In genomic region chr4:144968606-144969005, GRCh38 we compare ENCODE assay signal across 25 cellular contexts.
DNase-seq lines count a peak whose midpoint lies in the region; ATAC-seq, FAIRE-seq and TF ChIP-seq lines count a peak whose summit lies in the region.
"Had no signal": no experiment of that assay in that cellular context is flagged by ENCODE, and none has a peak within 500 bp of the region (broad histone marks: within the 10 kb centered on the region; RNA-seq: fewer than 3 reads in every experiment).

No MANE protein-coding gene starts in this region.

- H2AK5ac ChIP-seq in trophoblast cell (ENCODE audit: low read length) = no peak overlapping the region

- H3K4me1 ChIP-seq in breast epithelium (no peaks in the 10 kb centered on the region), astrocyte (ENCODE audit: insufficient read depth, low read length) (no peaks in the 10 kb centered on the region), trophoblast cell (ENCODE audit: control insufficient read depth in 1 of 2, insufficient read depth in 2 of 2, low read length in 2 of 2) (no peaks in the 10 kb centered on the region)
- H3K4me1 ChIP-seq: A549, BE2C had no signal

- no peak overlapping the region for H2BK5ac ChIP-seq in trophoblast cell (ENCODE audit: low read depth, low read length, poor library complexity)

- no peak overlapping the region for H3K27ac ChIP-seq in breast epithelium
- H3K27ac ChIP-seq in astrocyte (ENCODE audit: low read depth, low read length) = no peak overlapping the region
- H3K27ac ChIP-seq in trophoblast cell (ENCODE audit: low read depth, low read length) = no peak overlapping the region
- H3K27ac ChIP-seq: A549; BLaER1 treated with 17β-estradiol and CSF1 and Interleukin-3, amounts not matched to agents 10 nM and 100 nM; GM23248 had no signal

- H3K4me3 Mint-ChIP-seq in MCF 10A (ENCODE audit: unreplicated experiment) = no peak overlapping the region
- H3K4me3 Mint-ChIP-seq in astrocyte (ENCODE audit: unreplicated experiment) = no peak overlapping the region
- H3K4me3 Mint-ChIP-seq: CD14-positive monocyte; CD4-positive, alpha-beta T cell; CD8-positive, alpha-beta memory T cell had no signal

- H3K79me1 ChIP-seq in trophoblast cell (ENCODE audit: low read length) = no peaks in the 10 kb centered on the region

- no peak for ATAC-seq in HG02938 (IDR thresholded peaks at IDR 0.05; ENCODE audit: unreplicated experiment)
- ATAC-seq: A549 had no signal

- H3K4me1 Mint-ChIP-seq in MCF 10A (ENCODE audit: insufficient read depth, unreplicated experiment) = peaks cover 11% of the 10 kb centered on the region
- H3K4me1 Mint-ChIP-seq in astrocyte (ENCODE audit: low read depth, unreplicated experiment) = peaks cover 1% of the 10 kb centered on the region
- H3K4me1 Mint-ChIP-seq: CD14-positive monocyte had no signal

- H3K79me2 ChIP-seq in astrocyte (ENCODE audit: insufficient read depth, low read length) (no peaks in the 10 kb centered on the region), trophoblast cell (ENCODE audit: control insufficient read depth, insufficient read depth, low read length, poor library complexity) (no peaks in the 10 kb centered on the region)

- H3K9me3 Mint-ChIP-seq in MCF 10A (ENCODE audit: unreplicated experiment) (no peaks in the 10 kb centered on the region), astrocyte (ENCODE audit: unreplicated experiment) (peaks cover 3% of the 10 kb centered on the region)
- H3K9me3 Mint-ChIP-seq: CD4-positive, alpha-beta T cell had no signal

- H3K4me2 ChIP-seq in astrocyte (ENCODE audit: low read length) = no peak overlapping the region
- no peak overlapping the region for H3K4me2 ChIP-seq in trophoblast cell (ENCODE audit: low read length)
- H3K4me2 ChIP-seq: A549; BLaER1 treated with 17β-estradiol and CSF1 and Interleukin-3, amounts not matched to agents 10 nM and 100 nM had no signal

- no peak for DNase-seq in MCF 10A (ENCODE audit: unreplicated experiment)
- no peak for DNase-seq in breast epithelium (ENCODE audit: low spot score in 2 of 2)
- DNase-seq in astrocyte (ENCODE audit: low read depth) = no peak
- DNase-seq in trophoblast cell = peak; percentile 31 to 75
- no peak for DNase-seq in NCI-H1048 (lab: John Stamatoyannopoulos, UW)
- DNase-seq: 8988T; ACHN; AML-193; BE2C; CD4-positive, alpha-beta T cell; CD8-positive, alpha-beta memory T cell; DMS 273 treated with DMSO at 0.1 percent for 48 hours; DMS79; EL; GF-D8; GM23248; H7; HCEC 1CT had no signal

- no peak overlapping the region for H4K12ac ChIP-seq in trophoblast cell (ENCODE audit: low read depth, low read length)

- H4K91ac ChIP-seq in trophoblast cell (ENCODE audit: low read depth, low read length) = no peak overlapping the region

- POLR2A ChIA-PET in MCF 10A (lab: Yijun Ruan, JAX) = no interaction called here

- H3K23ac ChIP-seq in trophoblast cell (ENCODE audit: low read length) = no peak overlapping the region

- H3K27me3 ChIP-seq in breast epithelium (no peaks in the 10 kb centered on the region), astrocyte (ENCODE audit: insufficient read depth, low read length) (no peaks in the 10 kb centered on the region), trophoblast cell (ENCODE audit: insufficient read depth, low read length) (no peaks in the 10 kb centered on the region)
- H3K27me3 ChIP-seq: BE2C; BLaER1 treated with 17β-estradiol and CSF1 and Interleukin-3, amounts not matched to agents 10 nM and 100 nM had no signal

- no peak for TF ChIP-seq POLR2A in breast epithelium (IDR thresholded peaks at IDR 0.05)

- H3K27me3 Mint-ChIP-seq in MCF 10A (ENCODE audit: insufficient read depth, unreplicated experiment) (no peaks in the 10 kb centered on the region), astrocyte (ENCODE audit: low read depth, unreplicated experiment) (no peaks in the 10 kb centered on the region)
- H3K27me3 Mint-ChIP-seq: CD4-positive, alpha-beta T cell; CD8-positive, alpha-beta memory T cell had no signal

- H2BK12ac ChIP-seq in trophoblast cell (ENCODE audit: low read length) = no peak overlapping the region

- no peak overlapping the region for H3K4ac ChIP-seq in trophoblast cell (ENCODE audit: low read depth, low read length)

- H4K8ac ChIP-seq in trophoblast cell (ENCODE audit: low read depth, low read length) = no peak overlapping the region

- H3K27ac Mint-ChIP-seq in MCF 10A (ENCODE audit: low read depth, unreplicated experiment) = peak overlapping the region; percentile 4
- no peak overlapping the region for H3K27ac Mint-ChIP-seq in astrocyte (ENCODE audit: unreplicated experiment)
- H3K27ac Mint-ChIP-seq: CD14-positive monocyte; CD4-positive, alpha-beta T cell had no signal

- WGBS in trophoblast cell (ENCODE audit: extremely low coverage, insufficient coverage, insufficient read length) = no CpG with 5 or more reads among the region's 3 CpGs

- H3K36me3 Mint-ChIP-seq in MCF 10A (ENCODE audit: insufficient read depth, unreplicated experiment) = no peaks in the 10 kb centered on the region
- no peaks in the 10 kb centered on the region for H3K36me3 Mint-ChIP-seq in astrocyte (ENCODE audit: low read depth, unreplicated experiment)
- H3K36me3 Mint-ChIP-seq: CD14-positive monocyte; CD8-positive, alpha-beta memory T cell had no signal

- H3K9me3 ChIP-seq in breast epithelium (no peaks in the 10 kb centered on the region), astrocyte (ENCODE audit: insufficient read depth, low read depth, low read length) (no peaks in the 10 kb centered on the region), trophoblast cell (ENCODE audit: insufficient read depth, low read depth, low read length) (no peaks in the 10 kb centered on the region)
- H3K9me3 ChIP-seq: A549; BE2C; BLaER1 treated with 17β-estradiol and CSF1 and Interleukin-3, amounts not matched to agents 10 nM and 100 nM had no signal

- H3K9ac ChIP-seq in astrocyte (ENCODE audit: low read length) = no peak overlapping the region
- H3K9ac ChIP-seq in trophoblast cell (ENCODE audit: low read length) = no peak overlapping the region
- H3K9ac ChIP-seq: BLaER1 treated with 17β-estradiol and CSF1 and Interleukin-3, amounts not matched to agents 10 nM and 100 nM; GM23248 had no signal

- H2BK120ac ChIP-seq in trophoblast cell (ENCODE audit: insufficient read depth, low read length, poor library complexity) = no peak overlapping the region

- FAIRE-seq in astrocyte (lab: Jason Lieb, UNC) = peak; percentile 34
- FAIRE-seq: A549, D721Med, GM12892, H1 had no signal

- H3K18ac ChIP-seq in trophoblast cell (ENCODE audit: low read length) = no peak overlapping the region

- H3K36me3 ChIP-seq in breast epithelium = no peaks in the 10 kb centered on the region
- no peaks in the 10 kb centered on the region for H3K36me3 ChIP-seq in astrocyte (ENCODE audit: insufficient read depth, low read length)
- no peaks in the 10 kb centered on the region for H3K36me3 ChIP-seq in trophoblast cell (ENCODE audit: control insufficient read depth in 1 of 2, insufficient read depth in 2 of 2, low read length in 2 of 2)
- H3K36me3 ChIP-seq: BE2C; BLaER1 treated with 17β-estradiol and CSF1 and Interleukin-3, amounts not matched to agents 10 nM and 100 nM had no signal

- intact Hi-C loops in MCF 10A (cut with micrococcal nuclease) (no loop called here), breast epithelium (cut with DNase I; ENCODE audit: low total_unique reads) (no loop called here)

- TF ChIP-seq CTCF in MCF 10A (IDR thresholded peaks at IDR 0.05; ENCODE audit: unreplicated experiment) (no peak), breast epithelium (IDR thresholded peaks at IDR 0.05) (no peak), astrocyte (IDR thresholded peaks at IDR 0.05; ENCODE audit: insufficient read depth, low read depth, low read length) (no peak)

- H2AFZ ChIP-seq in astrocyte (ENCODE audit: low read depth, low read length) (no peak overlapping the region), trophoblast cell (ENCODE audit: insufficient read depth, low read length, poor library complexity) (no peak overlapping the region)
- H2AFZ ChIP-seq: GM23248 had no signal

- CTCF ChIA-PET in MCF 10A (lab: Yijun Ruan, JAX) = no interaction called here

- H3K14ac ChIP-seq in trophoblast cell (ENCODE audit: low read length) = no peak overlapping the region

- no TSS peak for BruUV-seq in MCF 10A (replicated peaks; lab: Mats Ljungman, UMichigan)

- H4K20me1 ChIP-seq in astrocyte (ENCODE audit: insufficient read depth, low read length) = no peaks in the 10 kb centered on the region
- H4K20me1 ChIP-seq: BLaER1 treated with 17β-estradiol and CSF1 and Interleukin-3, amounts not matched to agents 10 nM and 100 nM had no signal

- no peak overlapping the region for H3K4me3 ChIP-seq in breast epithelium
- no peak overlapping the region for H3K4me3 ChIP-seq in astrocyte (ENCODE audit: insufficient read depth, low read depth, low read length)
- no peak overlapping the region for H3K4me3 ChIP-seq in trophoblast cell (ENCODE audit: low read depth, low read length)
- H3K4me3 ChIP-seq: A549; BLaER1 treated with 17β-estradiol and CSF1 and Interleukin-3, amounts not matched to agents 10 nM and 100 nM; GM23248 had no signal

Comparison
In these comparisons a context has a peak if more than half of its experiments do, and no peak if none do; other contexts are left out.
1. DNase-seq: peak in trophoblast cell (2 of 2); none in MCF 10A (single experiment), breast epithelium (0 of 2), astrocyte (single experiment) and NCI-H1048 (single experiment).